In the genomic region with DNA sequence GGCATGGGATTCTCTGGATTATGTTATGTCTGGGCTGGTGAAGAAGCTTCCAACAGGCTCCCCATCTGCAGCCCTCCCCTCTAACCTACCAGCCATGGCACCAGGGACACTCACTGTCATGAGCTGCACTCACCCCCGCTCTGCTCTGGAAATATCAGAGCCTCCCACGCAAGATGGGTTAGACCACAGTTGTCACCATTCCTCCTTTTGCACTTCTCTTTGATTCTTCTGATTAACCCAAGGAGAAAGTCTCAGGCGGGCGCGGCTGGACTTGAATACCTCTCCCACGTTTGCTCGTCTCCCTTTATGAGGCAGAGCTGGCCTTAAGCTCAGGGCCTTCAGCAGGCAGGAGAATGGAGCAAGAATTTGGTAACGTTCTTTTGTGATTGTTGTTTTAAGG, we compare ENCODE assay signal across 22 cellular contexts.
DNase-seq lines count a peak whose midpoint lies in the region; ATAC-seq and TF ChIP-seq lines count a peak whose summit lies in the region.
"Had no signal": no experiment of that assay in that cellular context is flagged by ENCODE, and none has a peak within 500 bp of the region (broad histone marks: within the 10 kb centered on the region; RNA-seq: fewer than 3 reads in every experiment).

No MANE protein-coding gene starts in this region.

- H3K4me3 ChIP-seq in mesenchymal stem cell (ENCODE audit: insufficient read depth in 1 of 2, low read depth in 1 of 2, low read length in 2 of 2): no peak overlapping the region
- no peak overlapping the region for H3K4me3 ChIP-seq in vagina
- H3K4me3 ChIP-seq: colonic mucosa, lung had no signal

- H3K14ac ChIP-seq in mesenchymal stem cell (ENCODE audit: low read length in 2 of 2): no peak overlapping the region

- no peak overlapping the region for H4K8ac ChIP-seq in mesenchymal stem cell (ENCODE audit: low read length)

- H3K4me2 ChIP-seq in mesenchymal stem cell (ENCODE audit: low read length, poor library complexity, severe bottlenecking): no peak overlapping the region

- H3K27me3 ChIP-seq in mesenchymal stem cell (ENCODE audit: control insufficient read depth in 1 of 2, insufficient read depth in 1 of 2, low read length in 2 of 2) (no peaks in the 10 kb centered on the region), vagina (no peaks in the 10 kb centered on the region)
- H3K27me3 ChIP-seq: colonic mucosa had no signal

- peak; percentile 27 for DNase-seq in stimulated activated CD4-positive, alpha-beta T cell treated with anti-CD3 and anti-CD28 coated beads, Interleukin-15, amount 100 ng/mL, for 24 hours
- no peak for DNase-seq in stimulated activated CD4-positive, alpha-beta T cell treated with anti-CD3 and anti-CD28 coated beads, Interleukin-1b, Interleukin-23, amount 100 ng/mL, for 48 hours
- DNase-seq in RWPE1 (ENCODE audit: low spot score): no peak
- no peak for DNase-seq in mesenchymal stem cell
- no peak for DNase-seq in vagina (ENCODE audit: extremely low spot score in 2 of 2)
- DNase-seq in activated T-helper 2 cell treated with anti-CD3 and anti-CD28 coated beads, Interferon-gamma antibody, Interleukin-2, Interleukin-4, amounts not matched to agents 10 μg/mL and 5 μg/mL and 100 μg/mL, durations not matched to agents 14 hours and 24 hours and 36 hours (ENCODE audit: low spot score): no peak
- DNase-seq in NCI-H2107 (lab: John Stamatoyannopoulos, UW): no peak
- DNase-seq: activated CD4-positive, alpha-beta T cell treated with anti-CD3 and anti-CD28 coated beads, Interleukin-2, amount 10 ng/mL, durations not matched to agents 7 days and 5 days; activated CD8-positive, alpha-beta memory T cell treated with anti-CD3 and anti-CD28 coated beads, Interleukin-2, amount 50 U/mL, for 48 hours; activated effector memory CD4-positive, alpha-beta T cell treated with Interleukin-2 at 50 U/mL for 16 hours; colonic mucosa; EL; NCI-H1417 treated with DMSO at 0.1 percent for 48 hours; NCI-H69; SHP77 treated with DMSO at 0.1 percent for 48 hours; small intestine; stimulated activated CD4-positive, alpha-beta T cell treated with anti-CD3 and anti-CD28 coated beads, Interleukin-4, amount 100 ng/mL, for 1 hour; T-cell; WERI-Rb-1 had no signal

- H2AK5ac ChIP-seq in mesenchymal stem cell (ENCODE audit: low read length, severe bottlenecking): no peak overlapping the region

- H3K36me3 Mint-ChIP-seq in activated T-helper 2 cell treated with anti-CD3 and anti-CD28 coated beads, Interferon-gamma antibody, Interleukin-2, Interleukin-4, amounts not matched to agents 10 μg/mL and 5 μg/mL and 100 μg/mL, durations not matched to agents 14 hours and 24 hours and 36 hours (ENCODE audit: low read depth): no peaks in the 10 kb centered on the region
- H3K36me3 Mint-ChIP-seq: T-cell had no signal

- H2BK120ac ChIP-seq in mesenchymal stem cell (ENCODE audit: low read depth, low read length): peak overlapping the region; percentile 64

- CTCF ChIA-PET in RWPE1 (lab: Yijun Ruan, JAX): no interaction called here

- intact Hi-C loops in vagina (cut with DNase I): no loop called here
- intact Hi-C loops in activated T-helper 2 cell treated with anti-CD3 and anti-CD28 coated beads, Interferon-gamma antibody, Interleukin-2, Interleukin-4, amounts not matched to agents 10 μg/mL and 5 μg/mL and 100 μg/mL, durations not matched to agents 14 hours and 24 hours and 36 hours (cut with micrococcal nuclease): no loop called here

- H3K4me1 ChIP-seq in mesenchymal stem cell (ENCODE audit: control insufficient read depth, insufficient read depth, low read depth, low read length) (peaks cover 27% of the 10 kb centered on the region), vagina (peaks cover 28% of the 10 kb centered on the region)
- H3K4me1 ChIP-seq: colonic mucosa had no signal

- H3K27ac ChIP-seq in RWPE1 (peak overlapping the region; percentile 46), mesenchymal stem cell (ENCODE audit: low read length, poor library complexity, severe bottlenecking) (no peak overlapping the region), vagina (peak overlapping the region; percentile 96)
- H3K27ac ChIP-seq: colonic mucosa, WERI-Rb-1 had no signal

- no peaks in the 10 kb centered on the region for H3K9me3 Mint-ChIP-seq in activated T-helper 2 cell treated with anti-CD3 and anti-CD28 coated beads, Interferon-gamma antibody, Interleukin-2, Interleukin-4, amounts not matched to agents 10 μg/mL and 5 μg/mL and 100 μg/mL, durations not matched to agents 14 hours and 24 hours and 36 hours
- H3K9me3 Mint-ChIP-seq: activated CD4-positive, alpha-beta T cell treated with anti-CD3 and anti-CD28 coated beads, Interleukin-2, amount 10 ng/mL, durations not matched to agents 7 days and 5 days; CD14-positive monocyte; T-cell had no signal

- H3K4ac ChIP-seq in mesenchymal stem cell (ENCODE audit: low read depth in 1 of 2, low read length in 2 of 2): no peak overlapping the region

- H2BK12ac ChIP-seq in mesenchymal stem cell (ENCODE audit: low read length in 2 of 2): peak overlapping the region; percentile 69 to 76

- H3K9me3 ChIP-seq in mesenchymal stem cell (ENCODE audit: control insufficient read depth, low read length) (no peaks in the 10 kb centered on the region), vagina (no peaks in the 10 kb centered on the region)
- H3K9me3 ChIP-seq: colonic mucosa had no signal

- H3K36me3 ChIP-seq in mesenchymal stem cell (ENCODE audit: control insufficient read depth in 1 of 2, insufficient read depth in 2 of 2, low read depth in 1 of 2, low read length in 2 of 2) (no peaks in the 10 kb centered on the region), vagina (no peaks in the 10 kb centered on the region)
- H3K36me3 ChIP-seq: colonic mucosa, WERI-Rb-1 had no signal

- no peak overlapping the region for H2AFZ ChIP-seq in mesenchymal stem cell (ENCODE audit: low read depth, low read length)

- H3K23ac ChIP-seq in mesenchymal stem cell (ENCODE audit: low read length in 2 of 2): no peak overlapping the region

- H3K27ac Mint-ChIP-seq in activated T-helper 2 cell treated with anti-CD3 and anti-CD28 coated beads, Interferon-gamma antibody, Interleukin-2, Interleukin-4, amounts not matched to agents 10 μg/mL and 5 μg/mL and 100 μg/mL, durations not matched to agents 14 hours and 24 hours and 36 hours: no peak overlapping the region
- H3K27ac Mint-ChIP-seq: activated CD4-positive, alpha-beta T cell treated with anti-CD3 and anti-CD28 coated beads, Interleukin-2, amount 10 ng/mL, durations not matched to agents 7 days and 5 days; T-cell had no signal

- no peaks in the 10 kb centered on the region for H3K79me1 ChIP-seq in mesenchymal stem cell (replicated peaks; ENCODE audit: low read length, poor library complexity, severe bottlenecking)

- TF ChIP-seq POLR2A in vagina (IDR thresholded peaks at IDR 0.05): no peak

- H3K9ac ChIP-seq in mesenchymal stem cell (ENCODE audit: low read length): no peak overlapping the region

- H3K18ac ChIP-seq in mesenchymal stem cell (ENCODE audit: low read depth in 1 of 2, low read length in 2 of 2): no peak overlapping the region

- H3K27me3 Mint-ChIP-seq in activated T-helper 2 cell treated with anti-CD3 and anti-CD28 coated beads, Interferon-gamma antibody, Interleukin-2, Interleukin-4, amounts not matched to agents 10 μg/mL and 5 μg/mL and 100 μg/mL, durations not matched to agents 14 hours and 24 hours and 36 hours (ENCODE audit: low read depth): peaks cover 16% of the 10 kb centered on the region

- H2BK15ac ChIP-seq in mesenchymal stem cell (ENCODE audit: low read depth, poor library complexity, severe bottlenecking): no peak overlapping the region

- H3K4me3 Mint-ChIP-seq in activated T-helper 2 cell treated with anti-CD3 and anti-CD28 coated beads, Interferon-gamma antibody, Interleukin-2, Interleukin-4, amounts not matched to agents 10 μg/mL and 5 μg/mL and 100 μg/mL, durations not matched to agents 14 hours and 24 hours and 36 hours (ENCODE audit: low read depth): no peak overlapping the region
- H3K4me3 Mint-ChIP-seq: activated CD4-positive, alpha-beta T cell treated with anti-CD3 and anti-CD28 coated beads, Interleukin-2, amount 10 ng/mL, durations not matched to agents 7 days and 5 days; CD14-positive monocyte; T-cell had no signal

- H3K4me1 Mint-ChIP-seq in activated T-helper 2 cell treated with anti-CD3 and anti-CD28 coated beads, Interferon-gamma antibody, Interleukin-2, Interleukin-4, amounts not matched to agents 10 μg/mL and 5 μg/mL and 100 μg/mL, durations not matched to agents 14 hours and 24 hours and 36 hours (ENCODE audit: low read depth): peaks cover 13% of the 10 kb centered on the region
- H3K4me1 Mint-ChIP-seq: activated CD4-positive, alpha-beta T cell treated with anti-CD3 and anti-CD28 coated beads, Interleukin-2, amount 10 ng/mL, durations not matched to agents 7 days and 5 days; T-cell had no signal

- no peak for TF ChIP-seq CTCF in RWPE1 (conservative IDR thresholded peaks at IDR 0.05; ENCODE audit: low read depth)
- TF ChIP-seq CTCF in vagina (IDR thresholded peaks at IDR 0.05): no peak

- POLR2A ChIA-PET in RWPE1 (lab: Yijun Ruan, JAX; ENCODE audit: low non-redundant PET): no interaction called here

- WGBS in mesenchymal stem cell: 89% methylated on average over 7 of the region's 8 CpGs

- H2BK5ac ChIP-seq in mesenchymal stem cell (ENCODE audit: low read depth, low read length, poor library complexity, severe bottlenecking): no peak overlapping the region

- ATAC-seq in HG03439 (IDR thresholded peaks at IDR 0.05; ENCODE audit: unreplicated experiment): no peak
- ATAC-seq: T-cell had no signal

- H4K91ac ChIP-seq in mesenchymal stem cell (ENCODE audit: low read length): peak overlapping the region; percentile 56
